Comparison of ENCODE assay signal across 8 cellular contexts in the genomic region with DNA sequence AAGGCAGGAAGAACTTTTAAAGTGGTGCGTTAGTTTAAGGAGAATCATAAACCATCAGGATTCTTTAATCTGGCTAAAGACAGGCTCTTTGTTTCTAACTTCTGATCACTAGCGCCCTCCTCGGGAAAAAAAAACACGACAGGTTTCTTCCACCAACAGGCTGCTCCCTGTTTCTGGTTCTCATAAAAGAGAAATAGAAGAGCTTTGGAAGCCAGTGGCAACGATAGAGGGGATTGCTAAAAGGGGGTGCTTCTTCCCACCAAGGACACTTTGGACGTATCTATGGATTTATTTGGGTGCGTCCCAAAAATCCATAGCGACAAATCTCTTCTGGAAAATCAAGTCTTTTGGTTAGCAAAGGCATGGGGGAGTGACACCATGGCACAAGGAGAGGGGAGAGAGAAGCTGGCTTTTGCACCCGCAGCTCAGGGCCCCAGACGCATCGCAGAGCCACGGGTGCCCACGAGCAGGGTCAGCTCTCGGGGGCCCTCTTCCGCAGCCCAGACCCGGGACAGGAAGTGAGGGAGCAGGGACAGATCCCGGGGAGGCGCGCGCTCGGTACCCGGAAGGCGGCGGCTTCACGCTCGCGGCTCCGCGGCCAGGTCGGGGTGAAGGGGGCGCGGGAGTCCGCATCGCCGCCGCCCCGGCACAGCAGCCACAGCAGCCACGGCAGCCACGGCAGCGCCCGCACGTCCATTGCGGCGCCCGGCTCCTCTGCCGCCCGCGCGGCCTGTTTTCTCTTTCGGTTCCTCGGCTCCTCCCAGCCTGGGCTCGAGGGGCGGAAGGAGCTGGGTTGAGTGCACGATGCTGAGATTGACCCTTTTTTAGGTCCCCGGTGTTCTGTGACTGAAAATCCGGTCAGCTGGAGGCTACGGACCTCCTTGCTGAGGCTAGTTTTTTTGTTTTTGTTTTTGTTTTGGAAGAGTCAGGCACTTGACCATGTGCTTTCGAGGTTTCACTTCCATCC. TPM values are rescaled to one million over a fixed set of nuclear protein-coding genes. Genes with fewer than 3 reads are reported as not detected.
DNase-seq lines count a peak whose midpoint lies in the region; ATAC-seq, FAIRE-seq and TF ChIP-seq lines count a peak whose summit lies in the region.

A gene with protein sequence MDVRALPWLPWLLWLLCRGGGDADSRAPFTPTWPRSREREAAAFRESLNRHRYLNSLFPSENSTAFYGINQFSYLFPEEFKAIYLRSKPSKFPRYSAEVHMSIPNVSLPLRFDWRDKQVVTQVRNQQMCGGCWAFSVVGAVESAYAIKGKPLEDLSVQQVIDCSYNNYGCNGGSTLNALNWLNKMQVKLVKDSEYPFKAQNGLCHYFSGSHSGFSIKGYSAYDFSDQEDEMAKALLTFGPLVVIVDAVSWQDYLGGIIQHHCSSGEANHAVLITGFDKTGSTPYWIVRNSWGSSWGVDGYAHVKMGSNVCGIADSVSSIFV (minus strand): TSS at position 716 of the 967 bp plus-strand sequence. CDS start 19 bp downstream, at position 697.

- H2AFZ ChIP-seq in H1 (ENCODE audit: low read length), result peak within 1 kb of the TSS; percentile 98

- no peaks in the 10 kb centered on the region for H3K79me2 ChIP-seq in H1 (ENCODE audit: control insufficient read depth in 1 of 2, insufficient read depth in 2 of 2, low read length in 2 of 2)
- no peaks in the 10 kb centered on the region for H3K79me2 ChIP-seq in mesendoderm (ENCODE audit: control insufficient read depth, insufficient read depth, low read length)

- H3K27me3 ChIP-seq in H1 (replicated peaks in 1 of 4; ENCODE audit: control insufficient read depth in 3 of 4, extremely low read depth in 1 of 4, insufficient read depth in 3 of 4, low read length in 3 of 4), result no peaks in the 10 kb centered on the region
- no peaks in the 10 kb centered on the region for H3K27me3 ChIP-seq in mesendoderm (ENCODE audit: insufficient read depth, low read length, poor library complexity)

- no peak for TF ChIP-seq EP300 in H1 (IDR thresholded peaks at IDR 0.05; ENCODE audit: borderline replicate concordance in 1 of 2, low read depth in 2 of 2, low read length in 2 of 2)

- peak; percentile 62 to 65 for TF ChIP-seq RAD21 in H1 (IDR thresholded peaks at IDR 0.05 in 1 of 2, conservative IDR thresholded peaks at IDR 0.05 in 1 of 2; ENCODE audit: low read depth in 2 of 2, low read length in 2 of 2)

- TF ChIP-seq CTCF in H1 (IDR thresholded peaks at IDR 0.05; ENCODE audit: control extremely low read depth in 1 of 3, insufficient read depth in 1 of 3, low read depth in 1 of 3, low read length in 3 of 3), result peak in 2 of 3 experiments; percentile 37 to 63; a peak in 3 of 4 replicates

- H3K4me3 ChIP-seq in H1 (ENCODE audit: extremely low read depth in 1 of 4, insufficient read depth in 2 of 4, low read depth in 3 of 4, low read length in 4 of 4), result peak within 1 kb of the TSS; percentile 48 to 59 (median 52)
- peak within 1 kb of the TSS; percentile 31 for H3K4me3 ChIP-seq in mesendoderm (ENCODE audit: low read length)

- H2BK12ac ChIP-seq in H1 (ENCODE audit: low read depth, low read length), result no peak within 1 kb of the TSS

- no peak within 1 kb of the TSS for H3K14ac ChIP-seq in H1 (ENCODE audit: insufficient read length)

- H2BK5ac ChIP-seq in H1 (ENCODE audit: low read depth, low read length) (no peak within 1 kb of the TSS), mesendoderm (ENCODE audit: low read length) (no peak within 1 kb of the TSS)

- H3K56ac ChIP-seq in H1 (replicated peaks; ENCODE audit: insufficient read length, low read depth, low read length), result no peak within 1 kb of the TSS
- H3K56ac ChIP-seq in mesendoderm (ENCODE audit: low read length), result peak within 1 kb of the TSS; percentile 87

- WGBS in H1 (ENCODE audit: extremely low coverage in 1 of 2, insufficient coverage in 1 of 2, insufficient read length in 1 of 2, insufficient replicate concordance in 2 of 2, low coverage in 1 of 2, low lambda C conversion rate in 2 of 2, missing lambda C conversion rate in 1 of 2), 2 experiments, result 51% methylated on average over 56 of the region's 58 CpGs; no CpG with 5 or more reads in 1 of the 2 experiments
- WGBS in mesendoderm (ENCODE audit: extremely low coverage, insufficient coverage, low lambda C conversion rate), result no CpG with 5 or more reads among the region's 58 CpGs

- H3K9me3 ChIP-seq in H1 (ENCODE audit: insufficient read depth in 2 of 2, low read depth in 1 of 2, low read length in 1 of 2), result no peaks in the 10 kb centered on the region

- peak within 1 kb of the TSS; percentile 63 to 71 for H3K4me2 ChIP-seq in H1 (ENCODE audit: insufficient read depth in 1 of 2, low read depth in 2 of 2, low read length in 2 of 2)
- peak within 1 kb of the TSS; percentile 47 for H3K4me2 ChIP-seq in mesendoderm (ENCODE audit: low read length)

- POLR2A ChIA-PET in H1 (lab: Charles Lee; ENCODE audit: partially characterized antibody), result interaction anchor here (0.6 to 1.9 kb wide), 6 partner anchors 12 to 287 kb away, joined by 3 to 5 read pairs (median 4); a partner anchor contains a TSS

- H4K91ac ChIP-seq in H1 (replicated peaks; ENCODE audit: insufficient read length, low read length), result peak within 1 kb of the TSS; percentile 59

- H3K4ac ChIP-seq in H1 (replicated peaks; ENCODE audit: insufficient read length, low read depth, low read length) (no peak within 1 kb of the TSS), mesendoderm (ENCODE audit: low read depth, low read length) (peak within 1 kb of the TSS; percentile 92)

- H3K18ac ChIP-seq in H1 (ENCODE audit: extremely low read depth, low read length), result peak within 1 kb of the TSS; percentile 97
- peak within 1 kb of the TSS; percentile 77 for H3K18ac ChIP-seq in mesendoderm (ENCODE audit: low read length)

- no peaks in the 10 kb centered on the region for H3K79me1 ChIP-seq in H1 (ENCODE audit: low read depth, low read length)
- no peaks in the 10 kb centered on the region for H3K79me1 ChIP-seq in mesendoderm (ENCODE audit: low read length)

- no peak within 1 kb of the TSS for H2BK20ac ChIP-seq in H1 (ENCODE audit: low read length)

- TF ChIP-seq POLR2A in H1 (IDR thresholded peaks at IDR 0.05; ENCODE audit: control extremely low read depth in 1 of 2, low read depth in 2 of 2, low read length in 2 of 2), result peak in 1 of 2 experiments; percentile 69; a peak in 2 of 3 replicates

- H3K23me2 ChIP-seq in H1 (ENCODE audit: low read depth, low read length), result peaks cover 6% of the 10 kb centered on the region; the same call in 1 of the 2 replicates

- no peaks in the 10 kb centered on the region for H4K20me1 ChIP-seq in H1 (replicated peaks in 1 of 2; ENCODE audit: control insufficient read depth in 1 of 2, insufficient read depth in 2 of 2, low read length in 2 of 2)

- H4K5ac ChIP-seq in H1 (ENCODE audit: insufficient read length, low read depth, low read length), result peak within 1 kb of the TSS; percentile 30
- peak within 1 kb of the TSS; percentile 72 for H4K5ac ChIP-seq in mesendoderm (ENCODE audit: low read length)

- CTCF ChIA-PET in H1 (lab: Charles Lee; ENCODE audit: partially characterized antibody), result interaction anchor here (0.6 to 6.0 kb wide), 36 partner anchors 9 to 1946 kb away, joined by 3 to 69 read pairs (median 4); no protein-coding TSS in a partner anchor

- H3K9ac ChIP-seq in H1 (replicated peaks in 1 of 4; ENCODE audit: extremely low read depth in 1 of 4, low read depth in 3 of 4, low read length in 3 of 4), result peak within 1 kb of the TSS in 3 of 4 experiments; percentile 44 to 72 (median 61); a peak in 6 of 7 replicates
- peak within 1 kb of the TSS; percentile 61 for H3K9ac ChIP-seq in mesendoderm (ENCODE audit: low read length)

- ATAC-seq in HG03460 (IDR thresholded peaks at IDR 0.05; ENCODE audit: unreplicated experiment), result peak; percentile 94

- H3K27ac ChIP-seq in H1 (ENCODE audit: low read depth, low read length) (no peak within 1 kb of the TSS), mesendoderm (ENCODE audit: low read depth, low read length) (peak within 1 kb of the TSS; percentile 9)

- H2BK15ac ChIP-seq in H1 (ENCODE audit: low read length) (no peak within 1 kb of the TSS), mesendoderm (replicated peaks; ENCODE audit: low read depth) (no peak within 1 kb of the TSS)

- H3K23ac ChIP-seq in H1 (ENCODE audit: insufficient read length), result no peak within 1 kb of the TSS
- no peak within 1 kb of the TSS for H3K23ac ChIP-seq in mesendoderm (ENCODE audit: low read length)

- H4K8ac ChIP-seq in H1 (ENCODE audit: extremely low read depth, insufficient read depth, low read length) (peak within 1 kb of the TSS; percentile 94), mesendoderm (ENCODE audit: low read depth, low read length) (peak within 1 kb of the TSS; percentile 87)

- H3K36me3 ChIP-seq in H1 (ENCODE audit: control insufficient read depth in 2 of 4, insufficient read depth in 4 of 4, low read length in 3 of 4) (no peaks in the 10 kb centered on the region), mesendoderm (ENCODE audit: control insufficient read depth, insufficient read depth, low read length) (no peaks in the 10 kb centered on the region)

- DNase-seq in C1 segment of cervical spinal cord (lab: John Stamatoyannopoulos, UW) (peak in 13 of 14 donors; percentile 41 to 86 (median 77)), GM19239 (ENCODE audit: insufficient read length, low spot score) (peak; percentile 59), NCI-H774 (lab: John Stamatoyannopoulos, UW) (peak; percentile 47), H1 (ENCODE audit: low read depth in 1 of 2, low spot score in 2 of 2) (peak in 1 of 2 experiments; percentile 76), mesendoderm (peak; percentile 82)
- DNase-seq in activated CD8-positive, alpha-beta memory T cell treated with anti-CD3 and anti-CD28 coated beads for 4 hours (ENCODE audit: low read depth in 2 of 2), result peak; percentile 52 to 53
- DNase-seq in stimulated activated CD8-positive, alpha-beta memory T cell treated with anti-CD3 and anti-CD28 coated beads, Interleukin-15, amount 100 ng/mL, for 1 hour (ENCODE audit: low read depth), result peak; percentile 39

- no peak within 1 kb of the TSS for H2BK120ac ChIP-seq in H1 (replicated peaks; ENCODE audit: low read depth, low read length)
- H2BK120ac ChIP-seq in mesendoderm (ENCODE audit: low read depth, low read length), result no peak within 1 kb of the TSS

- FAIRE-seq in GM19239 (lab: Jason Lieb, UNC) (peak; percentile 95), H1 (lab: Jason Lieb, UNC) (no peak)

- no peaks in the 10 kb centered on the region for H3K4me1 ChIP-seq in H1 (replicated peaks in 1 of 4; ENCODE audit: control insufficient read depth in 3 of 4, insufficient read depth in 4 of 4, low read length in 3 of 4)
- H3K4me1 ChIP-seq in mesendoderm (ENCODE audit: control insufficient read depth, low read depth, low read length), result no peaks in the 10 kb centered on the region

- H2AK5ac ChIP-seq in H1 (ENCODE audit: low read depth, low read length) (0 out of 2 replicates have a peak within 1 kb of the TSS, but pooled peaks have one; percentile 46), mesendoderm (ENCODE audit: low read length) (no peak within 1 kb of the TSS)

RNA-seq across cellular contexts. Expression of the gene that starts here (rescaled TPM):
- total RNA-seq in H1 (2021; fragmentation: NEBNext Ultra II Directional; extraction: Animal tissue kit (Norgen Biotek cat#: 25700)), result 0.41 and 0.65 TPM in 2 replicates
- 0.16 and 0.39 TPM in 2 replicates for polyA plus RNA-seq in H1 (2011; rRNA removed)
- polyA plus RNA-seq in H1 (2011; cell fraction: cytosol; rRNA removed), result 0.30 TPM
- 0.19 TPM for polyA plus RNA-seq in H1 (2011; cell fraction: nucleus; rRNA removed)
- 0.11 to 0.29 TPM (median 0.20 TPM) in 4 replicates for polyA plus RNA-seq in H1 (2012, experiment 1 of 2)
- not detected for polyA plus RNA-seq in H1 (2012, experiment 2 of 2)
- polyA plus RNA-seq in H1 (2013, experiment 1 of 2), result 1.4 TPM
- 1.8 TPM for polyA plus RNA-seq in H1 (2013, experiment 2 of 2)
- 0.27 and 0.63 TPM in 2 replicates for polyA minus RNA-seq in H1 (2011; rRNA and poly(A)+ RNA removed)
- not detected for polyA minus RNA-seq in H1 (2011; cell fraction: cytosol; rRNA and poly(A)+ RNA removed)
- polyA minus RNA-seq in H1 (2011; cell fraction: nucleus; rRNA and poly(A)+ RNA removed), result not detected
- 1.5 TPM for polyA plus RNA-seq in mesendoderm (2013, experiment 1 of 2)
- 1.4 TPM for polyA plus RNA-seq in mesendoderm (2013, experiment 2 of 2)
